18 cellular contexts compared by ENCODE assay signal in the genomic region with DNA sequence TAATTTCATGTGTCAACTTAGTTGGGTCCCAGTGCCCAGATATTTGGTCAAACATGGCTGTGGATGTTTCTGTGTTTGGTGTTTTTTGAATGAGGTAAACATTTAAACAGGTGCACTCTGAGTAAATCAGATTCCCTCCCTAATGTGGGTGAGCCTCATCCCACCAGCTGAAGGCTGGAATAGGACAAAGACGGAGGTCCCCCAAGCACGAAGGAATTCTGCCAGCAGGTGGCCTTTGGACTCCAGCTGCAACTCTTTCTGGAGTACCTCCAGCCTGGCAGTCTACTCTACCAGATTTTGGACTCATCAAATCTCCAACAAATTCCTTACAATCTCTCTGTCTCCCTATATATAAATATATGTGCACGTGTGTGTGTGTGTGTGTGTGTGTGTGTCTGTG.
"Had no signal": no experiment of that assay in that cellular context is flagged by ENCODE, and none has a peak within 500 bp of the region (broad histone marks: within the 10 kb centered on the region; RNA-seq: fewer than 3 reads in every experiment).

No MANE protein-coding gene starts in this region.

- H3K4me1 ChIP-seq: prostate gland, uterus had no signal

- H3K4me3 Mint-ChIP-seq: effector memory CD8-positive, alpha-beta T cell; nephron progenitor cell had no signal

- H3K27ac Mint-ChIP-seq: effector memory CD8-positive, alpha-beta T cell; nephron progenitor cell had no signal

- H3K36me3 ChIP-seq: prostate gland, tibial artery, uterus had no signal

- H3K4me3 ChIP-seq: prostate gland, tibial artery, uterus had no signal

- H3K9me3 ChIP-seq: prostate gland, tibial artery, uterus had no signal

- ATAC-seq: effector memory CD8-positive, alpha-beta T cell; right cardiac atrium had no signal

- H3K27me3 ChIP-seq: tibial artery, uterus had no signal

- H3K27ac ChIP-seq: prostate gland, tibial artery, uterus had no signal

- H3K27me3 Mint-ChIP-seq: effector memory CD8-positive, alpha-beta T cell had no signal

- DNase-seq: activated CD4-positive, alpha-beta T cell treated with anti-CD3 and anti-CD28 coated beads for 1 hour; activated CD4-positive, alpha-beta T cell treated with anti-CD3 and anti-CD28 coated beads, Interleukin-2, amount 50 U/mL, for 48 hours; activated gamma-delta T cell; activated T-cell treated with anti-CD3 and anti-CD28 coated beads, Interleukin-2, amount 50 U/mL, for 48 hours; anterior cingulate cortex; cortex of kidney; effector memory CD8-positive, alpha-beta T cell; kidney glomerular epithelial cell; mesendoderm; nephron progenitor cell; occipital lobe; right cardiac atrium; small intestine; stimulated activated CD4-positive, alpha-beta T cell treated with anti-CD3 and anti-CD28 coated beads, Interleukin-4, amount 100 ng/mL, for 24 hours; stimulated activated naive CD4-positive, alpha-beta T cell; tibial artery; uterus had no signal
